ENCODE assay signal across 18 cellular contexts in genomic region chr4:1739358-1739757, GRCh38. TPM values are rescaled to one million over a fixed set of nuclear protein-coding genes. Genes with fewer than 3 reads are reported as not detected.
DNase-seq lines count a peak whose midpoint lies in the region; ATAC-seq, FAIRE-seq and TF ChIP-seq lines count a peak whose summit lies in the region.
"Had no signal": no experiment of that assay in that cellular context is flagged by ENCODE, and none has a peak within 500 bp of the region (broad histone marks: within the 10 kb centered on the region; RNA-seq: fewer than 3 reads in every experiment).

No MANE protein-coding gene starts in this region.

- H3K4me1 ChIP-seq in HepG2 (ENCODE audit: insufficient read depth, low read length) (peaks cover 6% of the 10 kb centered on the region), right lobe of liver (peaks cover 0 to 2% (median under 1%) of the 10 kb centered on the region in 4 donors)
- H3K4me1 ChIP-seq: A549 had no signal

- H3K36me3 ChIP-seq in HepG2 (replicated peaks in 1 of 2; ENCODE audit: control insufficient read depth in 1 of 2, insufficient read depth in 2 of 2, low read length in 2 of 2) = peaks cover 35 to 78% of the 10 kb centered on the region in 2 experiments
- peaks cover 0 to 8% (median 0%) of the 10 kb centered on the region in 4 donors for H3K36me3 ChIP-seq in right lobe of liver

- TF ChIP-seq EP300 in HepG2 (IDR thresholded peaks at IDR 0.05; ENCODE audit: low read depth in 2 of 2, low read length in 2 of 2) (no peak), HepG2 (CRISPR knock-in tag; IDR thresholded peaks at IDR 0.05; ENCODE audit: borderline replicate concordance) (no peak)

- peaks cover 17% of the 10 kb centered on the region; the same call in 1 of the 2 replicates for H3K9me3 ChIP-seq in HepG2 (ENCODE audit: low read length)
- peaks cover 0 to 6% (median 0%) of the 10 kb centered on the region in 4 donors for H3K9me3 ChIP-seq in right lobe of liver

- peaks cover 29% of the 10 kb centered on the region for H3K9me3 Mint-ChIP-seq in dendritic cell treated with granulocyte-macrophage colony-stimulating factor and Interleukin-4, amounts not matched to agents 40 ng/mL and 50 ng/mL, for 4 days

- H3K4me2 ChIP-seq in HepG2 (ENCODE audit: low read depth, low read length) = no peak overlapping the region
- H3K4me2 ChIP-seq: A549 had no signal

- no peak for TF ChIP-seq RAD21 in HepG2 (CRISPR knock-in tag; IDR thresholded peaks at IDR 0.05)

- no peak overlapping the region for H3K9ac ChIP-seq in HepG2 (ENCODE audit: insufficient read depth, low read depth, low read length)
- H3K9ac ChIP-seq: GM23248 had no signal

- H3K27ac ChIP-seq in HepG2 (ENCODE audit: extremely low read length, insufficient read depth, low read length) (no peak overlapping the region), right lobe of liver (no peak overlapping the region)
- H3K27ac ChIP-seq: 22Rv1, A549, GM23248 had no signal

- FAIRE-seq in HepG2 (lab: Jason Lieb, UNC) = no peak
- FAIRE-seq: A549, GM12891, GM19239, H54 had no signal

- no peak for TF ChIP-seq POLR2A in HepG2 (IDR thresholded peaks at IDR 0.05; ENCODE audit: insufficient read depth in 1 of 2, low read depth in 2 of 2, low read length in 2 of 2)
- no peak for TF ChIP-seq POLR2A in right lobe of liver (IDR thresholded peaks at IDR 0.05)

- no peaks in the 10 kb centered on the region for H4K20me1 ChIP-seq in HepG2 (ENCODE audit: insufficient read depth, low read length)

- WGBS in HepG2 (ENCODE audit: low lambda C conversion rate) = 90% methylated on average over 4 of the region's 9 CpGs
- WGBS in right lobe of liver (ENCODE audit: insufficient coverage, low coverage, low lambda C conversion rate, missing lambda C conversion rate) = 83% methylated on average over 1 of the region's 9 CpGs

- peak overlapping the region; percentile 74 for H3K27ac Mint-ChIP-seq in dendritic cell treated with granulocyte-macrophage colony-stimulating factor and Interleukin-4, amounts not matched to agents 40 ng/mL and 50 ng/mL, for 4 days
- H3K27ac Mint-ChIP-seq: CD8-positive, alpha-beta T cell had no signal

- peaks cover 16% of the 10 kb centered on the region for H3K4me1 Mint-ChIP-seq in dendritic cell treated with granulocyte-macrophage colony-stimulating factor and Interleukin-4, amounts not matched to agents 40 ng/mL and 50 ng/mL, for 4 days (ENCODE audit: low read depth)

- H3K4me3 Mint-ChIP-seq in dendritic cell treated with granulocyte-macrophage colony-stimulating factor and Interleukin-4, amounts not matched to agents 40 ng/mL and 50 ng/mL, for 4 days = no peak overlapping the region
- H3K4me3 Mint-ChIP-seq: CD8-positive, alpha-beta T cell had no signal

- BruUV-seq in HepG2 (replicated peaks; lab: Mats Ljungman, UMichigan) = no TSS peak

- DNase-seq in HepG2 (ENCODE audit: low spot score) = no peak
- no peak for DNase-seq in right lobe of liver
- DNase-seq in KBM-7 = no peak
- no peak for DNase-seq in activated effector memory CD4-positive, alpha-beta T cell treated with anti-CD3 and anti-CD28 coated beads, Interleukin-2, amount 50 U/mL, for 16 hours
- DNase-seq: AML-193; Calu3; CD8-positive, alpha-beta T cell; DMS79 treated with DMSO at 0.1 percent for 48 hours; EL; GM23248; HCEC 1CT had no signal

- H3K27me3 ChIP-seq in HepG2 (ENCODE audit: control insufficient read depth in 1 of 2, insufficient read depth in 2 of 2, low read length in 2 of 2) = no peaks in the 10 kb centered on the region
- H3K27me3 ChIP-seq in right lobe of liver = no peaks in the 10 kb centered on the region

- ATAC-seq in HepG2 = no peak
- no peak for ATAC-seq in right lobe of liver
- ATAC-seq in GM21360 (IDR thresholded peaks at IDR 0.05; ENCODE audit: unreplicated experiment) = no peak
- ATAC-seq: A549; CD8-positive, alpha-beta T cell had no signal

- H3K4me3 ChIP-seq in HepG2 (replicated peaks in 1 of 3; ENCODE audit: insufficient read depth in 1 of 3, low read depth in 2 of 3, low read length in 3 of 3) = no peak overlapping the region
- no peak overlapping the region for H3K4me3 ChIP-seq in right lobe of liver
- H3K4me3 ChIP-seq: A549, GM23248 had no signal

- no peak for TF ChIP-seq CTCF in HepG2 (CRISPR knock-in tag; IDR thresholded peaks at IDR 0.05)
- no peak for TF ChIP-seq CTCF in right lobe of liver (IDR thresholded peaks at IDR 0.05)

- peaks cover 100% of the 10 kb centered on the region for H3K36me3 Mint-ChIP-seq in dendritic cell treated with granulocyte-macrophage colony-stimulating factor and Interleukin-4, amounts not matched to agents 40 ng/mL and 50 ng/mL, for 4 days (ENCODE audit: low read depth)

- no peaks in the 10 kb centered on the region for H3K79me2 ChIP-seq in HepG2 (ENCODE audit: insufficient read depth, low read length)

- H3K27me3 Mint-ChIP-seq in dendritic cell treated with granulocyte-macrophage colony-stimulating factor and Interleukin-4, amounts not matched to agents 40 ng/mL and 50 ng/mL, for 4 days = no peaks in the 10 kb centered on the region

- in situ Hi-C loops in HepG2 (cut with HindIII; ENCODE audit: extremely low pct_ligation_motif_present, low pct_unique_long_range_greater_than_20kb) (no loop called here), KBM-7 (cut with MboI; ENCODE audit: low pct_unique_long_range_greater_than_20kb, low sequenced_read_pairs) (no loop called here)

- POLR2A ChIA-PET in HepG2 (lab: Yijun Ruan, JAX) = no interaction called here

- intact Hi-C loops in HepG2 (cut with micrococcal nuclease; ENCODE audit: unreplicated experiment) = no loop called here
- intact Hi-C loops in right lobe of liver (cut with DNase I) = no loop called here
- intact Hi-C loops in dendritic cell treated with granulocyte-macrophage colony-stimulating factor and Interleukin-4, amounts not matched to agents 40 ng/mL and 50 ng/mL, for 4 days (cut with micrococcal nuclease) = no loop called here

- CTCF ChIA-PET in HepG2 (lab: Yijun Ruan, JAX; ENCODE audit: low intra/inter-chr PET ratio, low total read pairs) = no interaction called here

- H2AFZ ChIP-seq in HepG2 (ENCODE audit: low read length) = no peak overlapping the region
- H2AFZ ChIP-seq: GM23248 had no signal

RNA-seq across cellular contexts. Expression of gene TACC3, which starts 18.0 kb away (rescaled TPM):
- total RNA-seq in HepG2 (2016; rRNA removed; fragmentation: Illumina TruSeq; extraction: Trizol) (21.2 and 35.4 TPM in 2 replicates), right lobe of liver (1 to 10 TPM; 2.2 to 5.7 (median 4.8) TPM)
- 9.8 and 10.0 TPM in 2 replicates for total RNA-seq in HepG2 (2016; cell fraction: cytosol; rRNA removed; fragmentation: Illumina TruSeq; extraction: Trizol; ENCODE audit: low read depth)
- 23.8 and 32.4 TPM in 2 replicates for total RNA-seq in HepG2 (2016; cell fraction: insoluble cytoplasmic fraction; rRNA removed; fragmentation: Illumina TruSeq; extraction: Trizol)
- 15.9 and 17.1 TPM in 2 replicates for total RNA-seq in HepG2 (2016; cell fraction: membrane; rRNA removed; fragmentation: Illumina TruSeq; extraction: Trizol)
- 24.3 and 29.3 TPM in 2 replicates for total RNA-seq in HepG2 (2016; cell fraction: nucleus; rRNA removed; fragmentation: Illumina TruSeq; extraction: Trizol)
- polyA plus RNA-seq in HepG2 (2011; rRNA removed) = 15.7 and 20.3 TPM in 2 replicates
- 8.7 and 16.8 TPM in 2 replicates for polyA plus RNA-seq in HepG2 (2011; cell fraction: cytosol; rRNA removed)
- polyA plus RNA-seq in HepG2 (2011; cell fraction: nucleus; rRNA removed) = 68.2 and 101 TPM in 2 replicates
- 16.3 and 27.3 TPM in 2 replicates for polyA plus RNA-seq in HepG2 (2012)
- 5.5 and 6.4 TPM in 2 replicates for polyA plus RNA-seq in HepG2 (2016; cell fraction: cytosol; fragmentation: Illumina TruSeq; extraction: Trizol; ENCODE audit: low read depth)
- polyA plus RNA-seq in HepG2 (2016; cell fraction: insoluble cytoplasmic fraction; fragmentation: Illumina TruSeq; extraction: Trizol; ENCODE audit: low read depth) = 59.5 and 79.8 TPM in 2 replicates
- polyA plus RNA-seq in HepG2 (2016; cell fraction: membrane; fragmentation: Illumina TruSeq; extraction: Trizol; ENCODE audit: low read depth) = 10.8 and 13.8 TPM in 2 replicates
- polyA plus RNA-seq in HepG2 (2016; cell fraction: nucleus; fragmentation: Illumina TruSeq; extraction: Trizol; ENCODE audit: insufficient read depth, low read depth) = 133 and 138 TPM in 2 replicates
- polyA minus RNA-seq in HepG2 (2011; rRNA and poly(A)+ RNA removed; ENCODE audit: low replicate concordance) = 12.7 and 22.2 TPM in 2 replicates
- 7.4 and 8.9 TPM in 2 replicates for polyA minus RNA-seq in HepG2 (2011; cell fraction: cytosol; rRNA and poly(A)+ RNA removed)
- polyA minus RNA-seq in HepG2 (2011; cell fraction: nucleus; rRNA and poly(A)+ RNA removed) = 10.9 and 13.8 TPM in 2 replicates

RNA-seq across cellular contexts. Expression of gene TMEM129, which starts 18.2 kb away (rescaled TPM):
- 15.5 and 25.8 TPM in 2 replicates for total RNA-seq in HepG2 (2016; rRNA removed; fragmentation: Illumina TruSeq; extraction: Trizol)
- 9.2 and 12.7 TPM in 2 replicates for total RNA-seq in HepG2 (2016; cell fraction: cytosol; rRNA removed; fragmentation: Illumina TruSeq; extraction: Trizol; ENCODE audit: low read depth)
- total RNA-seq in HepG2 (2016; cell fraction: insoluble cytoplasmic fraction; rRNA removed; fragmentation: Illumina TruSeq; extraction: Trizol) = 14.4 and 26.2 TPM in 2 replicates
- 28.5 and 34.5 TPM in 2 replicates for total RNA-seq in HepG2 (2016; cell fraction: membrane; rRNA removed; fragmentation: Illumina TruSeq; extraction: Trizol)
- 20.4 and 23.0 TPM in 2 replicates for total RNA-seq in HepG2 (2016; cell fraction: nucleus; rRNA removed; fragmentation: Illumina TruSeq; extraction: Trizol)
- 19.0 and 36.1 TPM in 2 replicates for polyA plus RNA-seq in HepG2 (2011; rRNA removed)
- polyA plus RNA-seq in HepG2 (2011; cell fraction: cytosol; rRNA removed) = 18.9 and 32.3 TPM in 2 replicates
- polyA plus RNA-seq in HepG2 (2011; cell fraction: nucleus; rRNA removed) = 79.1 and 84.6 TPM in 2 replicates
- polyA plus RNA-seq in HepG2 (2012) = 16.1 and 20.7 TPM in 2 replicates
- 9.4 and 10.4 TPM in 2 replicates for polyA plus RNA-seq in HepG2 (2016; cell fraction: cytosol; fragmentation: Illumina TruSeq; extraction: Trizol; ENCODE audit: low read depth)
- 14.1 and 16.2 TPM in 2 replicates for polyA plus RNA-seq in HepG2 (2016; cell fraction: insoluble cytoplasmic fraction; fragmentation: Illumina TruSeq; extraction: Trizol; ENCODE audit: low read depth)
- 21.6 and 23.3 TPM in 2 replicates for polyA plus RNA-seq in HepG2 (2016; cell fraction: membrane; fragmentation: Illumina TruSeq; extraction: Trizol; ENCODE audit: low read depth)
- polyA plus RNA-seq in HepG2 (2016; cell fraction: nucleus; fragmentation: Illumina TruSeq; extraction: Trizol; ENCODE audit: insufficient read depth, low read depth) = 36.1 and 41.5 TPM in 2 replicates
- polyA minus RNA-seq in HepG2 (2011; rRNA and poly(A)+ RNA removed; ENCODE audit: low replicate concordance) = 7.1 and 61.3 TPM in 2 replicates
- 18.8 and 21.5 TPM in 2 replicates for polyA minus RNA-seq in HepG2 (2011; cell fraction: cytosol; rRNA and poly(A)+ RNA removed)
- 6.4 and 8.5 TPM in 2 replicates for polyA minus RNA-seq in HepG2 (2011; cell fraction: nucleus; rRNA and poly(A)+ RNA removed)
- 10 to 100 TPM; 13.8 to 51.0 (median 25.4) TPM for total RNA-seq in right lobe of liver

RNA-seq across cellular contexts. Expression of gene SLBP, which starts 27.2 kb away (rescaled TPM):
- total RNA-seq in HepG2 (2016; rRNA removed; fragmentation: Illumina TruSeq; extraction: Trizol) = 104 and 131 TPM in 2 replicates
- total RNA-seq in HepG2 (2016; cell fraction: cytosol; rRNA removed; fragmentation: Illumina TruSeq; extraction: Trizol; ENCODE audit: low read depth) = 19.5 and 20.5 TPM in 2 replicates
- total RNA-seq in HepG2 (2016; cell fraction: insoluble cytoplasmic fraction; rRNA removed; fragmentation: Illumina TruSeq; extraction: Trizol) = 103 and 128 TPM in 2 replicates
- 43.3 and 44.2 TPM in 2 replicates for total RNA-seq in HepG2 (2016; cell fraction: membrane; rRNA removed; fragmentation: Illumina TruSeq; extraction: Trizol)
- total RNA-seq in HepG2 (2016; cell fraction: nucleus; rRNA removed; fragmentation: Illumina TruSeq; extraction: Trizol) = 39.3 and 41.5 TPM in 2 replicates
- 29.8 and 43.9 TPM in 2 replicates for polyA plus RNA-seq in HepG2 (2011; rRNA removed)
- 22.0 and 30.6 TPM in 2 replicates for polyA plus RNA-seq in HepG2 (2011; cell fraction: cytosol; rRNA removed)
- polyA plus RNA-seq in HepG2 (2011; cell fraction: nucleus; rRNA removed) = 12.8 and 13.8 TPM in 2 replicates
- 30.0 and 43.7 TPM in 2 replicates for polyA plus RNA-seq in HepG2 (2012)
- 10.3 and 11.7 TPM in 2 replicates for polyA plus RNA-seq in HepG2 (2016; cell fraction: cytosol; fragmentation: Illumina TruSeq; extraction: Trizol; ENCODE audit: low read depth)
- 140 and 142 TPM in 2 replicates for polyA plus RNA-seq in HepG2 (2016; cell fraction: insoluble cytoplasmic fraction; fragmentation: Illumina TruSeq; extraction: Trizol; ENCODE audit: low read depth)
- 24.5 and 24.6 TPM in 2 replicates for polyA plus RNA-seq in HepG2 (2016; cell fraction: membrane; fragmentation: Illumina TruSeq; extraction: Trizol; ENCODE audit: low read depth)
- 69.4 and 73.3 TPM in 2 replicates for polyA plus RNA-seq in HepG2 (2016; cell fraction: nucleus; fragmentation: Illumina TruSeq; extraction: Trizol; ENCODE audit: insufficient read depth, low read depth)
- polyA minus RNA-seq in HepG2 (2011; rRNA and poly(A)+ RNA removed; ENCODE audit: low replicate concordance) = 12.5 and 24.7 TPM in 2 replicates
- polyA minus RNA-seq in HepG2 (2011; cell fraction: cytosol; rRNA and poly(A)+ RNA removed) = 19.7 and 22.7 TPM in 2 replicates
- 10.8 and 13.7 TPM in 2 replicates for polyA minus RNA-seq in HepG2 (2011; cell fraction: nucleus; rRNA and poly(A)+ RNA removed)
- total RNA-seq in right lobe of liver = 10 to 100 TPM; 13.1 to 30.8 (median 14.7) TPM

RNA-seq across cellular contexts. Expression of gene FGFR3, which starts 53.7 kb away (rescaled TPM):
- total RNA-seq in HepG2 (2016; rRNA removed; fragmentation: Illumina TruSeq; extraction: Trizol) (40.2 and 103 TPM in 2 replicates), right lobe of liver (10 to 100 TPM; 14.3 to 30.0 (median 25.7) TPM)
- total RNA-seq in HepG2 (2016; cell fraction: cytosol; rRNA removed; fragmentation: Illumina TruSeq; extraction: Trizol; ENCODE audit: low read depth) = 18.3 and 22.4 TPM in 2 replicates
- 38.7 and 106 TPM in 2 replicates for total RNA-seq in HepG2 (2016; cell fraction: insoluble cytoplasmic fraction; rRNA removed; fragmentation: Illumina TruSeq; extraction: Trizol)
- total RNA-seq in HepG2 (2016; cell fraction: membrane; rRNA removed; fragmentation: Illumina TruSeq; extraction: Trizol) = 39.4 and 45.4 TPM in 2 replicates
- 114 and 144 TPM in 2 replicates for total RNA-seq in HepG2 (2016; cell fraction: nucleus; rRNA removed; fragmentation: Illumina TruSeq; extraction: Trizol)
- polyA plus RNA-seq in HepG2 (2011; rRNA removed) = 109 and 159 TPM in 2 replicates
- 87.8 and 132 TPM in 2 replicates for polyA plus RNA-seq in HepG2 (2011; cell fraction: cytosol; rRNA removed)
- 914 and 1,354 TPM in 2 replicates for polyA plus RNA-seq in HepG2 (2011; cell fraction: nucleus; rRNA removed)
- 127 and 140 TPM in 2 replicates for polyA plus RNA-seq in HepG2 (2012)
- 6.7 and 7.6 TPM in 2 replicates for polyA plus RNA-seq in HepG2 (2016; cell fraction: cytosol; fragmentation: Illumina TruSeq; extraction: Trizol; ENCODE audit: low read depth)
- 36.5 and 42.1 TPM in 2 replicates for polyA plus RNA-seq in HepG2 (2016; cell fraction: insoluble cytoplasmic fraction; fragmentation: Illumina TruSeq; extraction: Trizol; ENCODE audit: low read depth)
- 24.3 and 24.6 TPM in 2 replicates for polyA plus RNA-seq in HepG2 (2016; cell fraction: membrane; fragmentation: Illumina TruSeq; extraction: Trizol; ENCODE audit: low read depth)
- polyA plus RNA-seq in HepG2 (2016; cell fraction: nucleus; fragmentation: Illumina TruSeq; extraction: Trizol; ENCODE audit: insufficient read depth, low read depth) = 393 and 407 TPM in 2 replicates
- 7.3 and 222 TPM in 2 replicates for polyA minus RNA-seq in HepG2 (2011; rRNA and poly(A)+ RNA removed; ENCODE audit: low replicate concordance)
- polyA minus RNA-seq in HepG2 (2011; cell fraction: cytosol; rRNA and poly(A)+ RNA removed) = 97.8 and 100 TPM in 2 replicates
- 130 and 153 TPM in 2 replicates for polyA minus RNA-seq in HepG2 (2011; cell fraction: nucleus; rRNA and poly(A)+ RNA removed)
- total RNA-seq: CD8-positive, alpha-beta T cell had no signal

RNA-seq across cellular contexts. Expression of gene FAM53A, which starts 55.2 kb away (rescaled TPM):
- total RNA-seq in HepG2 (2016; rRNA removed; fragmentation: Illumina TruSeq; extraction: Trizol) (0.62 and 1.1 TPM in 2 replicates), right lobe of liver (1 to 10 TPM in 2 of 6 experiments, under 1 TPM in 4; 0.56 to 3.5 (median 0.74) TPM)
- total RNA-seq in HepG2 (2016; cell fraction: cytosol; rRNA removed; fragmentation: Illumina TruSeq; extraction: Trizol; ENCODE audit: low read depth) = 1.9 TPM in 1 of 2 replicates, not detected in the other
- 0.22 and 0.56 TPM in 2 replicates for total RNA-seq in HepG2 (2016; cell fraction: insoluble cytoplasmic fraction; rRNA removed; fragmentation: Illumina TruSeq; extraction: Trizol)
- 0.83 and 1.1 TPM in 2 replicates for total RNA-seq in HepG2 (2016; cell fraction: membrane; rRNA removed; fragmentation: Illumina TruSeq; extraction: Trizol)
- 0.43 and 0.44 TPM in 2 replicates for total RNA-seq in HepG2 (2016; cell fraction: nucleus; rRNA removed; fragmentation: Illumina TruSeq; extraction: Trizol)
- 0.46 and 0.48 TPM in 2 replicates for polyA plus RNA-seq in HepG2 (2011; rRNA removed)
- polyA plus RNA-seq in HepG2 (2011; cell fraction: cytosol; rRNA removed) = 0.33 and 0.60 TPM in 2 replicates
- 0.69 and 0.85 TPM in 2 replicates for polyA plus RNA-seq in HepG2 (2011; cell fraction: nucleus; rRNA removed)
- 0.20 and 0.35 TPM in 2 replicates for polyA plus RNA-seq in HepG2 (2012)
- 0.21 and 0.32 TPM in 2 replicates for polyA plus RNA-seq in HepG2 (2016; cell fraction: cytosol; fragmentation: Illumina TruSeq; extraction: Trizol; ENCODE audit: low read depth)
- 0.46 and 0.47 TPM in 2 replicates for polyA plus RNA-seq in HepG2 (2016; cell fraction: insoluble cytoplasmic fraction; fragmentation: Illumina TruSeq; extraction: Trizol; ENCODE audit: low read depth)
- 0.26 and 0.55 TPM in 2 replicates for polyA plus RNA-seq in HepG2 (2016; cell fraction: membrane; fragmentation: Illumina TruSeq; extraction: Trizol; ENCODE audit: low read depth)
- 0.53 and 0.70 TPM in 2 replicates for polyA plus RNA-seq in HepG2 (2016; cell fraction: nucleus; fragmentation: Illumina TruSeq; extraction: Trizol; ENCODE audit: insufficient read depth, low read depth)
- polyA minus RNA-seq in HepG2 (2011; rRNA and poly(A)+ RNA removed; ENCODE audit: low replicate concordance) = 0.62 and 1.6 TPM in 2 replicates
- polyA minus RNA-seq in HepG2 (2011; cell fraction: cytosol; rRNA and poly(A)+ RNA removed) = not detected in 2 replicates
- polyA minus RNA-seq in HepG2 (2011; cell fraction: nucleus; rRNA and poly(A)+ RNA removed) = 0.13 and 0.50 TPM in 2 replicates
